In the genomic region with DNA sequence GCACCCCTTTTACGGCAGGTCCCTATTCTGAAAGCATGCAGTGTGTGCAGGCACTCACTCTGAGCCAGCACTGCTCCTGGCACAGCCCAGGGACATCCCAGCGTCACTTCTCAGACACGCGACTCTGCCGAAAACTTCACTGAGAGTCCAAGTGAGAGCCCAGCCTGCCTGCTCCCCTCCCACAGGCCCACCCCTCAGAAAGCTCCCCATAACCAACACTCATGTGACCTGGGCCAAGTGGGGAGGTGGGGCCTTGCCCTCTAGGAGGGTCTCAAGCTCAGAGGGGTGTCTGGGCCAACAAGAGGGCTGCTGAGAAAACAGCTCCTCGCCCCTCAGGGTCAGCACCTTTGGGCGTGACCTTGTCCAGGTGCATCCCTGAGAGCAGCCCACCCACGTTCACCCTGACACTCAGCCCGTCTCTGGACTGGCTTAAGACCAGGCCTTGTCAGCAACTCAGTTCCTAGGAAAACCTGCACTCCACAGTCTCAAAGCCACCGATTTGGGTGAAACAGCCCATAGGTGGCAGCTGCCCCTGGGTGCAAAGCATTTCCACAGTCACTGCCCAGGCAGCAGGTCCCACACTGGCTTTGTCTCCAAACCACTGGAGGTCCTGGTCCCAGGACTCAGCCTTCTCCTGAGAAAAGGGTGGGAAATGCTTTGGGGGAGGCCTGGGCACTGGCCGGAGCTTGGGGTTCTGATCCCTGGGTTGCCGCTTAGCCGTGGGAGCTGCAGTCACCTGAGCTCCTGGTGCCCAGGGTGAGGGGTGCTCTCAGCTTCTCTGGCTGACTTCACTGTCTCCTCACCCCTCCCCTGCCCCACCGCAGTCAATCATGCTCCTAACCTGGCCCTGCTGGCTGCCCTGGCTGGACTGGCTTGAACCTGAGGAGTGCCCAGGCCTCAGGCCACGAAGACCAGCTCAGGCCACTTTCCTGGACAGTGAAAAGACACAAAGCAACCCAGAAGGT, we compare ENCODE assay signal across 17 cellular contexts.
A peak's percentile ranks its signal among the peaks of the same experiment; 100 is the strongest.
DNase-seq lines count a peak whose midpoint lies in the region; ATAC-seq and TF ChIP-seq lines count a peak whose summit lies in the region.
"Had no signal": no experiment of that assay in that cellular context is flagged by ENCODE, and none has a peak within 500 bp of the region (broad histone marks: within the 10 kb centered on the region; RNA-seq: fewer than 3 reads in every experiment).

No MANE protein-coding gene starts in this region.

- H3K4me3 Mint-ChIP-seq in activated naive CD4-positive, alpha-beta T cell treated with anti-CD3 and anti-CD28 coated beads, Interleukin-2, amount 10 ng/mL, durations not matched to agents 7 days and 5 days: no peak overlapping the region
- H3K4me3 Mint-ChIP-seq in endodermal cell (no peak overlapping the region), neural progenitor cell (no peak overlapping the region)
- H3K4me3 Mint-ChIP-seq: activated T-helper 1 cell treated with anti-CD3 and anti-CD28 coated beads, Interleukin-12 subunit alpha, Interleukin-12 subunit beta, Interleukin-2, Interleukin-4 antibody, amounts not matched to agents 30 ng/mL and 10 ng/mL and 1 ng/mL, durations not matched to agents 14 hours and 24 hours and 36 hours; CD8-positive, alpha-beta memory T cell; IgD-negative memory B cell; immature natural killer cell had no signal

- 93% methylated on average over 9 to 15 of the region's 15 CpGs for WGBS in endodermal cell (ENCODE audit: insufficient coverage in 1 of 2, insufficient read length in 1 of 2), 2 experiments

- H3K4me1 Mint-ChIP-seq in activated naive CD4-positive, alpha-beta T cell treated with anti-CD3 and anti-CD28 coated beads, Interleukin-2, amount 10 ng/mL, durations not matched to agents 7 days and 5 days: no peaks in the 10 kb centered on the region
- H3K4me1 Mint-ChIP-seq in endodermal cell: peaks cover 2% of the 10 kb centered on the region
- H3K4me1 Mint-ChIP-seq in neural progenitor cell: peaks cover 47% of the 10 kb centered on the region

- H3K36me3 Mint-ChIP-seq in activated naive CD4-positive, alpha-beta T cell treated with anti-CD3 and anti-CD28 coated beads, Interleukin-2, amount 10 ng/mL, durations not matched to agents 7 days and 5 days: peaks cover 50% of the 10 kb centered on the region
- H3K36me3 Mint-ChIP-seq in endodermal cell (ENCODE audit: low read depth) (peaks cover 42% of the 10 kb centered on the region), neural progenitor cell (peaks cover 24% of the 10 kb centered on the region)

- H3K9me3 ChIP-seq in endodermal cell (ENCODE audit: control insufficient read depth, low read length) (peaks cover 13% of the 10 kb centered on the region), neural progenitor cell (ENCODE audit: low read depth) (no peaks in the 10 kb centered on the region)
- H3K9me3 ChIP-seq: neutrophil had no signal

- peaks cover 22% of the 10 kb centered on the region for H4K20me1 ChIP-seq in neural progenitor cell (ENCODE audit: low read depth)

- peak; percentile 18 for DNase-seq in activated naive CD4-positive, alpha-beta T cell treated with anti-CD3 and anti-CD28 coated beads, Interleukin-2, amount 10 ng/mL, durations not matched to agents 7 days and 5 days
- no peak for DNase-seq in activated naive CD4-positive, alpha-beta T cell treated with anti-CD3 and anti-CD28 coated beads, Interleukin-2, amount 50 U/mL, for 16 hours
- DNase-seq in endodermal cell: peak; percentile 43
- no peak for DNase-seq in neural progenitor cell (ENCODE audit: low spot score)
- peak; percentile 37 for DNase-seq in ureter (ENCODE audit: low spot score)
- DNase-seq: activated CD4-positive, alpha-beta T cell treated with anti-CD3 and anti-CD28 coated beads, Interleukin-2, amount 50 U/mL, for 1 hour; CD8-positive, alpha-beta memory T cell; immature natural killer cell; NCI-H2029 treated with DMSO at 0.1 percent for 48 hours; NCI-H526 had no signal

- H3K27me3 Mint-ChIP-seq in activated naive CD4-positive, alpha-beta T cell treated with anti-CD3 and anti-CD28 coated beads, Interleukin-2, amount 10 ng/mL, durations not matched to agents 7 days and 5 days: no peaks in the 10 kb centered on the region
- H3K27me3 Mint-ChIP-seq in endodermal cell (ENCODE audit: insufficient read depth) (no peaks in the 10 kb centered on the region), neural progenitor cell (ENCODE audit: insufficient read depth, low read depth) (peaks cover 4% of the 10 kb centered on the region)
- H3K27me3 Mint-ChIP-seq: CD8-positive, alpha-beta memory T cell; IgD-negative memory B cell had no signal

- H3K9ac ChIP-seq in endodermal cell (ENCODE audit: extremely low read depth, low read length, poor library complexity, severe bottlenecking): no peak overlapping the region
- no peak overlapping the region for H3K9ac ChIP-seq in neural progenitor cell

- H3K4me3 ChIP-seq in endodermal cell (ENCODE audit: low read length): no peak overlapping the region
- no peak overlapping the region for H3K4me3 ChIP-seq in neural progenitor cell
- H3K4me3 ChIP-seq: SK-N-MC had no signal

- TF ChIP-seq CTCF in endodermal cell (conservative IDR thresholded peaks at IDR 0.05) (no peak), neural progenitor cell (IDR thresholded peaks at IDR 0.05) (no peak)

- H3K79me2 ChIP-seq in neural progenitor cell (ENCODE audit: low read depth): peaks cover 17% of the 10 kb centered on the region

- no peak overlapping the region for H3K27ac Mint-ChIP-seq in activated naive CD4-positive, alpha-beta T cell treated with anti-CD3 and anti-CD28 coated beads, Interleukin-2, amount 10 ng/mL, durations not matched to agents 7 days and 5 days
- peak overlapping the region; percentile 79 for H3K27ac Mint-ChIP-seq in endodermal cell
- H3K27ac Mint-ChIP-seq in neural progenitor cell: peak overlapping the region; percentile 42
- H3K27ac Mint-ChIP-seq: activated T-helper 1 cell treated with anti-CD3 and anti-CD28 coated beads, Interleukin-12 subunit alpha, Interleukin-12 subunit beta, Interleukin-2, Interleukin-4 antibody, amounts not matched to agents 30 ng/mL and 10 ng/mL and 1 ng/mL, durations not matched to agents 14 hours and 24 hours and 36 hours; IgD-negative memory B cell had no signal

- H3K4me1 ChIP-seq in endodermal cell (ENCODE audit: control insufficient read depth, insufficient read depth, low read length): no peaks in the 10 kb centered on the region
- peaks cover 5% of the 10 kb centered on the region for H3K4me1 ChIP-seq in neural progenitor cell

- no peaks in the 10 kb centered on the region for H3K9me3 Mint-ChIP-seq in activated naive CD4-positive, alpha-beta T cell treated with anti-CD3 and anti-CD28 coated beads, Interleukin-2, amount 10 ng/mL, durations not matched to agents 7 days and 5 days
- peaks cover 8% of the 10 kb centered on the region for H3K9me3 Mint-ChIP-seq in endodermal cell
- H3K9me3 Mint-ChIP-seq in neural progenitor cell: no peaks in the 10 kb centered on the region
- H3K9me3 Mint-ChIP-seq: activated T-helper 1 cell treated with anti-CD3 and anti-CD28 coated beads, Interleukin-12 subunit alpha, Interleukin-12 subunit beta, Interleukin-2, Interleukin-4 antibody, amounts not matched to agents 30 ng/mL and 10 ng/mL and 1 ng/mL, durations not matched to agents 14 hours and 24 hours and 36 hours; CD8-positive, alpha-beta memory T cell; immature natural killer cell had no signal

- H3K36me3 ChIP-seq in endodermal cell (ENCODE audit: control insufficient read depth, insufficient read depth, low read length) (peaks cover 18% of the 10 kb centered on the region), neural progenitor cell (peaks cover 4% of the 10 kb centered on the region)

- H2AFZ ChIP-seq in neural progenitor cell (replicated peaks): no peak overlapping the region

- ATAC-seq in HG02571 (IDR thresholded peaks at IDR 0.05; ENCODE audit: unreplicated experiment) (no peak), GM19463 (IDR thresholded peaks at IDR 0.05; ENCODE audit: unreplicated experiment) (no peak), HG02938 (IDR thresholded peaks at IDR 0.05; ENCODE audit: unreplicated experiment) (no peak)

- H3K27me3 ChIP-seq in endodermal cell (ENCODE audit: control insufficient read depth, insufficient read depth, low read length, poor library complexity, severe bottlenecking) (no peaks in the 10 kb centered on the region), neural progenitor cell (no peaks in the 10 kb centered on the region)
- H3K27me3 ChIP-seq: neutrophil had no signal

- no peak overlapping the region for H3K4me2 ChIP-seq in neural progenitor cell

- H3K27ac ChIP-seq in endodermal cell (ENCODE audit: low read depth, low read length): no peak overlapping the region
- no peak overlapping the region for H3K27ac ChIP-seq in neural progenitor cell
- H3K27ac ChIP-seq: SK-N-MC had no signal

- no peaks in the 10 kb centered on the region for H3F3A ChIP-seq in neural progenitor cell (ENCODE audit: low read depth)

- CTCF ChIA-PET in activated naive CD4-positive, alpha-beta T cell treated with anti-CD3 and anti-CD28 coated beads, Interleukin-2, amount 10 ng/mL, durations not matched to agents 7 days and 5 days (lab: Charles Lee): no interaction called here

Comparison
In these comparisons a context has a peak if more than half of its experiments do, and no peak if none do; other contexts are left out.
1. DNase-seq: peak in activated naive CD4-positive, alpha-beta T cell treated with anti-CD3 and anti-CD28 coated beads, Interleukin-2, amount 10 ng/mL, durations not matched to agents 7 days and 5 days (single experiment), endodermal cell (single experiment) and ureter (single experiment); none in activated naive CD4-positive, alpha-beta T cell treated with anti-CD3 and anti-CD28 coated beads, Interleukin-2, amount 50 U/mL, for 16 hours (single experiment) and neural progenitor cell (single experiment).